ENCODE assay signal across 8 cellular contexts in genomic region chr7:149771696-149772235, GRCh38. TPM values are rescaled to one million over a fixed set of nuclear protein-coding genes. Genes with fewer than 3 reads are reported as not detected.
A peak's percentile ranks its signal among the peaks of the same experiment; 100 is the strongest.
DNase-seq lines count a peak whose midpoint lies in the region; ATAC-seq and FAIRE-seq lines count a peak whose summit lies in the region.

No MANE protein-coding gene starts in this region.

- peak overlapping the region; percentile 77 for H3K4me3 ChIP-seq in BLaER1

- H3K9ac ChIP-seq in BLaER1 = peak overlapping the region; percentile 71; the same call in 1 of the 2 replicates

- H3K9me3 ChIP-seq in BLaER1 = peaks cover under 1% of the 10 kb centered on the region; the same call in 1 of the 2 replicates

- peak; percentile 83 for FAIRE-seq in GM19239 (lab: Jason Lieb, UNC)

- peak; percentile 88 for ATAC-seq in HG03439 (IDR thresholded peaks at IDR 0.05; ENCODE audit: unreplicated experiment)

- peaks cover 20% of the 10 kb centered on the region for H4K20me1 ChIP-seq in BLaER1

- no peak overlapping the region for H3K27ac ChIP-seq in BLaER1

- H3K36me3 ChIP-seq in BLaER1 = peaks cover 39% of the 10 kb centered on the region

- H3K4me1 ChIP-seq in BLaER1 = peaks cover 43% of the 10 kb centered on the region

- peak; percentile 99 for DNase-seq in GM19239 (ENCODE audit: insufficient read length, low spot score)
- peak; percentile 75 to 96 for DNase-seq in NCI-H526 (lab: John Stamatoyannopoulos, UW)
- peak; percentile 87 to 88 for DNase-seq in activated CD4-positive, alpha-beta T cell treated with anti-CD3 and anti-CD28 coated beads, Interleukin-2, amount 50 U/mL, for 48 hours
- DNase-seq in ecto neural progenitor cell (ENCODE audit: low spot score) = peak; percentile 95
- peak; percentile 85 to 95 for DNase-seq in lung microvascular endothelial cell (ENCODE audit: low read depth in 2 of 2)
- DNase-seq in stimulated activated CD4-positive, alpha-beta T cell treated with anti-CD3 and anti-CD28 coated beads, TNF-alpha, amount 100 ng/mL, for 1 hour (ENCODE audit: low read depth in 3 of 3, low spot score in 1 of 3) = peak; percentile 72 to 81 (median 75)

- H3K4me2 ChIP-seq in BLaER1 = peak overlapping the region; percentile 83

- H3K27me3 ChIP-seq in BLaER1 = no peaks in the 10 kb centered on the region

RNA-seq across cellular contexts. Expression of gene ZNF467, which starts 1.6 kb away (rescaled TPM):
- 5.0 and 6.3 TPM in 2 replicates for total RNA-seq in lung microvascular endothelial cell
